ENCODE assay signal across 26 cellular contexts in the genomic region with DNA sequence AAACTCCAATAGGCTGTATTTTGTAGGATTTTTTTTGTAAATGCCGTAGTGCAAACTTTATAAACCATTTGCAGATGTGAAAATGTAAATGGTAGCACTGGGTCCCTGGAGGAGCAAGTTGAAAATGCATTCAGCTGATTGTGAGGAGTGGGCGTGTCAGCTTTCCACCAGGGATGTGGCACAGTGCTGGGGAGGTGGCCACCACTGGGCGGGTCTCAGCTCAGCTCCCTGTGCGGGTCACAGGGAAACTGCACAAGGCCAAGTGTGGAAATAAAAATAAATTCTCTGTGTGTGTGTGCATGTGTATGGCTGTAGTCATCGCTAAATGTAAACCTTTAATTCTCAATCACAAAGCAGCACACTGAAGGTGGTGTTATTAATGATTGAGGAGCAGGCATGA.
DNase-seq lines count a peak whose midpoint lies in the region; ATAC-seq and TF ChIP-seq lines count a peak whose summit lies in the region.
"Had no signal": no experiment of that assay in that cellular context is flagged by ENCODE, and none has a peak within 500 bp of the region (broad histone marks: within the 10 kb centered on the region; RNA-seq: fewer than 3 reads in every experiment).

No MANE protein-coding gene starts in this region.

- peaks cover 25% of the 10 kb centered on the region for H3K4me1 Mint-ChIP-seq in endodermal cell
- H3K4me1 Mint-ChIP-seq: CD14-positive monocyte; CD8-positive, alpha-beta memory T cell had no signal

- DNase-seq in NCI-H2227 (lab: John Stamatoyannopoulos, UW; ENCODE audit: unreplicated experiment): peak; percentile 24
- no peak for DNase-seq in NCI-H2227 treated with DMSO at 0.1 percent for 48 hours (lab: John Stamatoyannopoulos, UW)
- DNase-seq in HCT116 (ENCODE audit: low read depth, low spot score): no peak
- DNase-seq in endodermal cell: peak; percentile 35
- peak; percentile 40 for DNase-seq in posterior vena cava (ENCODE audit: low spot score)
- DNase-seq in cerebellar nuclear complex (lab: John Stamatoyannopoulos, UW): no peak
- no peak for DNase-seq in mucosa of gallbladder (ENCODE audit: low spot score)
- no peak for DNase-seq in left colon
- DNase-seq: AML-193; C1 segment of cervical spinal cord; CD4-positive, alpha-beta memory T cell; CD4-positive, CD25-positive, alpha-beta regulatory T cell; CD8-positive, alpha-beta memory T cell; COR-L47; DMS 273 treated with DMSO at 0.1 percent for 48 hours; DMS153; DMS53; DMS79; DND-41; EL; GDM1 had no signal

- no peaks in the 10 kb centered on the region for H3K79me2 ChIP-seq in HCT116 (ENCODE audit: insufficient read depth, low read length)

- H3K9me3 ChIP-seq in HCT116 (ENCODE audit: control insufficient read depth in 1 of 2, insufficient read depth in 1 of 2, low read depth in 1 of 2, low read length in 2 of 2) (no peaks in the 10 kb centered on the region), endodermal cell (ENCODE audit: control insufficient read depth, low read length) (no peaks in the 10 kb centered on the region)
- H3K9me3 ChIP-seq: A549 had no signal

- H3K9ac ChIP-seq in HCT116 (ENCODE audit: low read length): no peak overlapping the region
- no peak overlapping the region for H3K9ac ChIP-seq in endodermal cell (ENCODE audit: extremely low read depth, low read length, poor library complexity, severe bottlenecking)

- H4K20me1 ChIP-seq in HCT116 (ENCODE audit: insufficient read depth): no peaks in the 10 kb centered on the region

- H2AFZ ChIP-seq in HCT116 (ENCODE audit: low read depth, low read length, poor library complexity, severe bottlenecking): no peak overlapping the region

- H3K4me2 ChIP-seq in HCT116 (ENCODE audit: low read length): no peak overlapping the region
- H3K4me2 ChIP-seq: A549 had no signal

- RAD21 ChIA-PET in HCT116 (lab: Charles Lee; ENCODE audit: low non-redundant PET in 1 of 2, low total read pairs in 2 of 2, uncharacterized antibody in 2 of 2, unreplicated experiment in 2 of 2): no interaction called here

- ATAC-seq in HCT116 (peak; percentile 60; the same call in 1 of the 2 replicates), left colon (no peak)
- ATAC-seq: A549, GM12878 had no signal

- no peaks in the 10 kb centered on the region for H3K36me3 Mint-ChIP-seq in endodermal cell (ENCODE audit: low read depth)
- H3K36me3 Mint-ChIP-seq: CD14-positive monocyte; CD4-positive, alpha-beta memory T cell; CD4-positive, CD25-positive, alpha-beta regulatory T cell; CD8-positive, alpha-beta memory T cell had no signal

- no TSS peak for BruUV-seq in HCT116 (replicated peaks; lab: Mats Ljungman, UMichigan)

- TF ChIP-seq RAD21 in HCT116 (IDR thresholded peaks at IDR 0.05; ENCODE audit: low read depth): no peak

- H3K36me3 ChIP-seq in HCT116 (ENCODE audit: control insufficient read depth in 1 of 2, insufficient read depth in 2 of 2, low read length in 2 of 2) (no peaks in the 10 kb centered on the region), endodermal cell (ENCODE audit: control insufficient read depth, insufficient read depth, low read length) (no peaks in the 10 kb centered on the region)

- H3K27ac ChIP-seq in HCT116 (ENCODE audit: low read depth, low read length) (no peak overlapping the region), endodermal cell (ENCODE audit: low read depth, low read length) (no peak overlapping the region)
- H3K27ac ChIP-seq: 22Rv1, A549 had no signal

- 92 to 100% methylated on average over 3 to 5 of the region's 5 CpGs for WGBS in endodermal cell (ENCODE audit: insufficient coverage in 1 of 2, insufficient read length in 1 of 2), 2 experiments

- no peak overlapping the region for H3K27ac Mint-ChIP-seq in endodermal cell
- H3K27ac Mint-ChIP-seq: B cell; CD4-positive, alpha-beta memory T cell; CD4-positive, CD25-positive, alpha-beta regulatory T cell; CD8-positive, alpha-beta memory T cell had no signal

- POLR2A ChIA-PET in HCT116 (lab: Charles Lee): no interaction called here

- CTCF ChIA-PET in HCT116 (lab: Charles Lee): interaction anchor here (0.7 kb wide), 1 partner anchor 10 kb away, joined by 3 read pairs; no protein-coding TSS in a partner anchor

- H3K4me3 Mint-ChIP-seq in endodermal cell: no peak overlapping the region
- H3K4me3 Mint-ChIP-seq: B cell; CD14-positive monocyte; CD4-positive, alpha-beta memory T cell; CD4-positive, CD25-positive, alpha-beta regulatory T cell; CD8-positive, alpha-beta memory T cell had no signal

- H3K27me3 ChIP-seq in HCT116 (ENCODE audit: insufficient read depth, low read length): peaks cover 58% of the 10 kb centered on the region
- peaks cover 65% of the 10 kb centered on the region for H3K27me3 ChIP-seq in endodermal cell (ENCODE audit: control insufficient read depth, insufficient read depth, low read length, poor library complexity, severe bottlenecking)

- H3K9me2 ChIP-seq in HCT116 (ENCODE audit: insufficient read depth): no peaks in the 10 kb centered on the region

- no peak for TF ChIP-seq POLR2A in HCT116 (IDR thresholded peaks at IDR 0.05; ENCODE audit: borderline replicate concordance, extremely low read depth, insufficient read depth, insufficient read length)

- H3K4me3 ChIP-seq in HCT116 (replicated peaks in 1 of 2; ENCODE audit: low read depth in 1 of 2, low read length in 2 of 2) (no peak overlapping the region), endodermal cell (ENCODE audit: low read length) (no peak overlapping the region)
- H3K4me3 ChIP-seq: A549, GM12878 had no signal

- no peaks in the 10 kb centered on the region for H3K9me3 Mint-ChIP-seq in endodermal cell
- H3K9me3 Mint-ChIP-seq: CD14-positive monocyte; CD4-positive, alpha-beta memory T cell; CD4-positive, CD25-positive, alpha-beta regulatory T cell; CD8-positive, alpha-beta memory T cell had no signal

- peaks cover 59% of the 10 kb centered on the region for H3K27me3 Mint-ChIP-seq in endodermal cell (ENCODE audit: insufficient read depth)

- intact Hi-C loops in HCT116 (cut with micrococcal nuclease): no loop called here
- intact Hi-C loops in posterior vena cava (cut with DNase I): no loop called here
- intact Hi-C loops in left colon (cut with DNase I, micrococcal nuclease): no loop called here

- TF ChIP-seq CTCF in HCT116 (IDR thresholded peaks at IDR 0.05 in 2 of 3, conservative IDR thresholded peaks at IDR 0.05 in 1 of 3; ENCODE audit: borderline replicate concordance in 1 of 3, insufficient read depth in 1 of 3, low read depth in 2 of 3, low read length in 2 of 3) (no peak), endodermal cell (conservative IDR thresholded peaks at IDR 0.05) (peak; percentile 15)

- no peaks in the 10 kb centered on the region for H3K4me1 ChIP-seq in HCT116 (ENCODE audit: control insufficient read depth in 1 of 2, insufficient read depth in 2 of 2, low read length in 2 of 2)
- no peaks in the 10 kb centered on the region for H3K4me1 ChIP-seq in endodermal cell (ENCODE audit: control insufficient read depth, insufficient read depth, low read length)
- H3K4me1 ChIP-seq: A549 had no signal

TF ChIP-seq in HCT116, 20 proteins besides CTCF, POLR2A, EP300 and RAD21:
- TF ChIP-seq POLR2AphosphoS5 (IDR thresholded peaks at IDR 0.05; ENCODE audit: low read depth, low read length) (no peak), SRF (IDR thresholded peaks at IDR 0.05; ENCODE audit: low read depth) (no peak)
TF ChIP-seq in HCT116: peak in this region for 0.

Comparison
In these comparisons a context has a peak if more than half of its experiments do, and no peak if none do; other contexts are left out.
1. DNase-seq: peak in NCI-H2227 (single experiment), endodermal cell (single experiment) and posterior vena cava (single experiment); none in NCI-H2227 treated with DMSO at 0.1 percent for 48 hours (single experiment), HCT116 (single experiment), cerebellar nuclear complex (0 of 2), mucosa of gallbladder (single experiment) and left colon (0 of 2).